In genomic region chr2:158214431-158214830, GRCh38 we compare ENCODE assay signal across 8 cellular contexts.
A peak's percentile ranks its signal among the peaks of the same experiment; 100 is the strongest.
DNase-seq lines count a peak whose midpoint lies in the region; ATAC-seq and TF ChIP-seq lines count a peak whose summit lies in the region.

No MANE protein-coding gene starts in this region.

- H3K27ac ChIP-seq in smooth muscle cell (ENCODE audit: low read depth) (no peak overlapping the region), WERI-Rb-1 (no peak overlapping the region)

- H4K20me1 ChIP-seq in smooth muscle cell (ENCODE audit: low read depth) = no peaks in the 10 kb centered on the region

- 60% methylated on average over 2 of the region's 2 CpGs for WGBS in smooth muscle cell (ENCODE audit: low lambda C conversion rate)

- H3K9me3 ChIP-seq in HAP-1 = no peaks in the 10 kb centered on the region
- H3K9me3 ChIP-seq in smooth muscle cell (replicated peaks; ENCODE audit: low read depth) = no peaks in the 10 kb centered on the region
- H3K9me3 ChIP-seq in WERI-Rb-1 (ENCODE audit: severe bottlenecking) = no peaks in the 10 kb centered on the region

- H3K36me3 ChIP-seq in HAP-1 (replicated peaks) (no peaks in the 10 kb centered on the region), smooth muscle cell (ENCODE audit: low read depth) (no peaks in the 10 kb centered on the region), WERI-Rb-1 (no peaks in the 10 kb centered on the region)

- no peaks in the 10 kb centered on the region for H3K27me3 ChIP-seq in HAP-1 (ENCODE audit: low read depth)
- H3K27me3 ChIP-seq in smooth muscle cell (ENCODE audit: low read depth) = no peaks in the 10 kb centered on the region
- no peaks in the 10 kb centered on the region for H3K27me3 ChIP-seq in WERI-Rb-1 (ENCODE audit: insufficient read depth, low read depth, severe bottlenecking)

- TF ChIP-seq CTCF in smooth muscle cell (IDR thresholded peaks at IDR 0.05; ENCODE audit: borderline replicate concordance, insufficient read depth, poor library complexity, severe bottlenecking) (no peak), WERI-Rb-1 (IDR thresholded peaks at IDR 0.05; ENCODE audit: low read depth, low read length) (no peak)

- DNase-seq in NCI-H446 (lab: John Stamatoyannopoulos, UW) = peak; percentile 24 to 56
- peak; percentile 89 for DNase-seq in glomerular endothelial cell (ENCODE audit: extremely low read depth, low read depth, low spot score)
- no peak for DNase-seq in HAP-1 (ENCODE audit: low spot score in 2 of 2)
- no peak for DNase-seq in smooth muscle cell (lab: John Stamatoyannopoulos, UW; ENCODE audit: unreplicated experiment)
- no peak for DNase-seq in WERI-Rb-1
- DNase-seq in NCI-H187 (lab: John Stamatoyannopoulos, UW) = no peak

- in situ Hi-C loops in HAP-1 (cut with MboI; ENCODE audit: low sequenced_read_pairs) = no loop called here

- H3K79me2 ChIP-seq in smooth muscle cell (ENCODE audit: low read depth) = no peaks in the 10 kb centered on the region

- H3K4me1 ChIP-seq in HAP-1 (0 out of 2 replicates have a peak, but pooled peaks cover 4% of the 10 kb centered on the region), smooth muscle cell (ENCODE audit: low read depth) (peaks cover 4% of the 10 kb centered on the region)

- ATAC-seq in GM18867 (IDR thresholded peaks at IDR 0.05; ENCODE audit: unreplicated experiment) = peak; percentile 98
- peak; percentile 98 for ATAC-seq in HG02885 (IDR thresholded peaks at IDR 0.05; ENCODE audit: poor library complexity, unreplicated experiment)

- H2AFZ ChIP-seq in smooth muscle cell (ENCODE audit: low read depth) = no peak overlapping the region

- no peaks in the 10 kb centered on the region for H3F3A ChIP-seq in smooth muscle cell (ENCODE audit: low read depth)

- H3K4me3 ChIP-seq in HAP-1 = no peak overlapping the region
- H3K4me3 ChIP-seq in smooth muscle cell = no peak overlapping the region
- H3K4me3 ChIP-seq in WERI-Rb-1 (ENCODE audit: low read depth, low read length) = no peak overlapping the region

- no peak overlapping the region for H3K9ac ChIP-seq in smooth muscle cell (ENCODE audit: low read depth)

- no peak overlapping the region for H3K4me2 ChIP-seq in smooth muscle cell

Comparison
In these comparisons a context has a peak if more than half of its experiments do, and no peak if none do; other contexts are left out.
1. DNase-seq: peak in NCI-H446 (2 of 2) and glomerular endothelial cell (single experiment); none in HAP-1 (0 of 2), smooth muscle cell (single experiment), WERI-Rb-1 (single experiment) and NCI-H187 (0 of 2).